In genomic region chr1:64245495-64245894, GRCh38 we compare ENCODE assay signal across 12 cellular contexts. TPM values are rescaled to one million over a fixed set of nuclear protein-coding genes. Genes with fewer than 3 reads are reported as not detected.
DNase-seq lines count a peak whose midpoint lies in the region; ATAC-seq lines count a peak whose summit lies in the region.
"Had no signal": no experiment of that assay in that cellular context is flagged by ENCODE, and none has a peak within 500 bp of the region (broad histone marks: within the 10 kb centered on the region; RNA-seq: fewer than 3 reads in every experiment).

No MANE protein-coding gene starts in this region.

- H3K4me1 Mint-ChIP-seq in activated T-cell treated with anti-CD3 and anti-CD28 coated beads, Interleukin-2, amount 50 U/mL, for 72 hours (ENCODE audit: low read depth) = peaks cover 18% of the 10 kb centered on the region
- H3K4me1 Mint-ChIP-seq in stimulated activated naive CD8-positive, alpha-beta T cell treated with anti-CD3 and anti-CD28 coated beads, Interleukin-15, amount 100 ng/mL, for 72 hours = peaks cover 19% of the 10 kb centered on the region

- DNase-seq in activated T-cell treated with anti-CD3 and anti-CD28 coated beads, Interleukin-2, amount 50 U/mL, for 72 hours = no peak
- no peak for DNase-seq in activated T-cell treated with anti-CD3 and anti-CD28 coated beads, Interleukin-2, amount 50 U/mL, for 48 hours
- DNase-seq in SK-MEL-5 (ENCODE audit: low read depth, low spot score) (peak; percentile 46), right cardiac atrium (no peak), H7 (no peak), HuH-7 (ENCODE audit: low spot score) (no peak)
- DNase-seq in stimulated activated naive CD8-positive, alpha-beta T cell treated with anti-CD3 and anti-CD28 coated beads, Interleukin-15, amount 100 ng/mL, for 72 hours = no peak
- DNase-seq: activated gamma-delta T cell treated with Interleukin-2 at 50 U/mL for 16 hours, foreskin keratinocyte had no signal

- no peaks in the 10 kb centered on the region for H3K27me3 ChIP-seq in right cardiac atrium (ENCODE audit: control insufficient read depth, insufficient read depth)
- H3K27me3 ChIP-seq in H7 (ENCODE audit: control insufficient read depth, insufficient read depth, low read length) = no peaks in the 10 kb centered on the region

- no peak overlapping the region for H3K27ac Mint-ChIP-seq in activated T-cell treated with anti-CD3 and anti-CD28 coated beads, Interleukin-2, amount 50 U/mL, for 72 hours
- H3K27ac Mint-ChIP-seq in stimulated activated naive CD8-positive, alpha-beta T cell treated with anti-CD3 and anti-CD28 coated beads, Interleukin-15, amount 100 ng/mL, for 72 hours = peak overlapping the region; percentile 89 to 95

- peaks cover 31% of the 10 kb centered on the region for H3K27me3 Mint-ChIP-seq in activated T-cell treated with anti-CD3 and anti-CD28 coated beads, Interleukin-2, amount 50 U/mL, for 72 hours (ENCODE audit: low read depth)
- peaks cover 12% of the 10 kb centered on the region for H3K27me3 Mint-ChIP-seq in stimulated activated naive CD8-positive, alpha-beta T cell treated with anti-CD3 and anti-CD28 coated beads, Interleukin-15, amount 100 ng/mL, for 72 hours

- H3K4me3 ChIP-seq in right cardiac atrium (ENCODE audit: low read length) = peak overlapping the region; percentile 1
- H3K4me3 ChIP-seq in H7 (ENCODE audit: insufficient read depth, low read depth, low read length) = no peak overlapping the region
- H3K4me3 ChIP-seq: skin epidermis had no signal

- ATAC-seq in activated T-cell treated with anti-CD3 and anti-CD28 coated beads, Interleukin-2, amount 50 U/mL, for 72 hours (replicated peaks in 1 of 2) = no peak
- ATAC-seq in right cardiac atrium (peak; percentile 54 to 56), HG03097 (IDR thresholded peaks at IDR 0.05; ENCODE audit: low FRiP score, unreplicated experiment) (no peak)
- ATAC-seq in stimulated activated naive CD8-positive, alpha-beta T cell treated with anti-CD3 and anti-CD28 coated beads, Interleukin-15, amount 100 ng/mL, for 72 hours = peak; percentile 33
- ATAC-seq: foreskin keratinocyte had no signal

- no peaks in the 10 kb centered on the region for H3K9me3 ChIP-seq in right cardiac atrium (ENCODE audit: control insufficient read depth, low read length)

- intact Hi-C loops in right cardiac atrium (cut with DNase I) = loop anchor here (5.0 to 10.0 kb wide), 3 partner anchors 568 to 631 kb away; no protein-coding TSS in a partner anchor

- no peaks in the 10 kb centered on the region for H3K36me3 Mint-ChIP-seq in activated T-cell treated with anti-CD3 and anti-CD28 coated beads, Interleukin-2, amount 50 U/mL, for 72 hours (ENCODE audit: insufficient read depth in 2 of 2)

- 29% methylated on average over 9 of the region's 9 CpGs for WGBS in right cardiac atrium

- no peak overlapping the region for H3K27ac ChIP-seq in right cardiac atrium (ENCODE audit: low read length)
- H3K27ac ChIP-seq: foreskin keratinocyte, skin epidermis had no signal

- no peaks in the 10 kb centered on the region for H3K36me3 ChIP-seq in H7 (replicated peaks; ENCODE audit: control insufficient read depth, insufficient read depth, low read length)

- H3K9me3 Mint-ChIP-seq in activated T-cell treated with anti-CD3 and anti-CD28 coated beads, Interleukin-2, amount 50 U/mL, for 72 hours = no peaks in the 10 kb centered on the region
- H3K9me3 Mint-ChIP-seq in stimulated activated naive CD8-positive, alpha-beta T cell treated with anti-CD3 and anti-CD28 coated beads, Interleukin-15, amount 100 ng/mL, for 72 hours = no peaks in the 10 kb centered on the region

- in situ Hi-C loops in SK-MEL-5 (cut with HindIII; ENCODE audit: low pct_unique_long_range_greater_than_20kb, low sequenced_read_pairs) = no loop called here

- no peaks in the 10 kb centered on the region for H3K4me1 ChIP-seq in right cardiac atrium (ENCODE audit: control insufficient read depth, insufficient read depth, low read length)
- H3K4me1 ChIP-seq: foreskin keratinocyte had no signal

- H3K4me3 Mint-ChIP-seq in activated T-cell treated with anti-CD3 and anti-CD28 coated beads, Interleukin-2, amount 50 U/mL, for 72 hours = peak overlapping the region; percentile 53 to 69
- peak overlapping the region; percentile 76 to 78 for H3K4me3 Mint-ChIP-seq in stimulated activated naive CD8-positive, alpha-beta T cell treated with anti-CD3 and anti-CD28 coated beads, Interleukin-15, amount 100 ng/mL, for 72 hours

RNA-seq across cellular contexts. Expression of gene UBE2U, which starts 42.1 kb away (rescaled TPM):
- not detected for total RNA-seq in activated T-cell treated with anti-CD3 and anti-CD28 coated beads, Interleukin-2, amount 50 U/mL, for 72 hours
- total RNA-seq in SK-MEL-5 (2014; rRNA removed; shearing (Covaris generic)) = not detected in 2 replicates
- polyA plus RNA-seq in SK-MEL-5 (2015; cell fraction: cytosol; rRNA removed) = not detected in 2 replicates
- not detected in 2 replicates for polyA plus RNA-seq in SK-MEL-5 (2015; cell fraction: nucleus; rRNA removed)
- total RNA-seq in right cardiac atrium = not detected
- polyA plus RNA-seq in right cardiac atrium = not detected
- total RNA-seq in H7 (2014; rRNA removed; shearing (Covaris generic)) = not detected in 2 replicates
- total RNA-seq: foreskin keratinocyte, urinary bladder had no signal
- polyA plus RNA-seq: foreskin keratinocyte, urinary bladder had no signal

Comparison
In these comparisons a context has a peak if more than half of its experiments do, and no peak if none do; other contexts are left out.
1. ATAC-seq: peak in right cardiac atrium (2 of 2) and stimulated activated naive CD8-positive, alpha-beta T cell treated with anti-CD3 and anti-CD28 coated beads, Interleukin-15, amount 100 ng/mL, for 72 hours (single experiment); none in activated T-cell treated with anti-CD3 and anti-CD28 coated beads, Interleukin-2, amount 50 U/mL, for 72 hours (0 of 2) and HG03097 (single experiment).